28 cellular contexts compared by ENCODE assay signal in genomic region chr14:33782923-33783322, GRCh38.
DNase-seq lines count a peak whose midpoint lies in the region; ATAC-seq, FAIRE-seq and TF ChIP-seq lines count a peak whose summit lies in the region.
"Had no signal": no experiment of that assay in that cellular context is flagged by ENCODE, and none has a peak within 500 bp of the region (broad histone marks: within the 10 kb centered on the region; RNA-seq: fewer than 3 reads in every experiment).

No MANE protein-coding gene starts in this region.

- POLR2A ChIA-PET in H1 (lab: Charles Lee; ENCODE audit: partially characterized antibody): interaction anchor here (0.6 to 1.4 kb wide), 2 partner anchors 17 to 164 kb away, joined by 3 to 4 read pairs; no protein-coding TSS in a partner anchor

- no peak for TF ChIP-seq CTCF in H1 (IDR thresholded peaks at IDR 0.05; ENCODE audit: control extremely low read depth in 1 of 3, insufficient read depth in 1 of 3, low read depth in 1 of 3, low read length in 3 of 3)
- no peak for TF ChIP-seq CTCF in type B pancreatic cell (conservative IDR thresholded peaks at IDR 0.05)
- TF ChIP-seq CTCF in upper lobe of left lung (IDR thresholded peaks at IDR 0.05): no peak

- H4K8ac ChIP-seq in H1 (ENCODE audit: extremely low read depth, insufficient read depth, low read length): no peak overlapping the region

- no peak overlapping the region for H2AK5ac ChIP-seq in H1 (ENCODE audit: low read depth, low read length)

- H3K36me3 ChIP-seq in H1 (ENCODE audit: control insufficient read depth in 2 of 4, insufficient read depth in 4 of 4, low read length in 3 of 4) (no peaks in the 10 kb centered on the region), upper lobe of left lung (no peaks in the 10 kb centered on the region), aorta (ENCODE audit: control insufficient read depth in 1 of 2, insufficient read depth in 2 of 2, low read length in 1 of 2) (no peaks in the 10 kb centered on the region)
- H3K36me3 ChIP-seq: gastrocnemius medialis, Peyer's patch, thyroid gland had no signal

- H3K4me1 Mint-ChIP-seq in activated CD4-positive, alpha-beta T cell treated with anti-CD3 and anti-CD28 coated beads, Interleukin-2, amount 10 ng/mL, durations not matched to agents 24 days and 14 days: no peaks in the 10 kb centered on the region
- peaks cover 41% of the 10 kb centered on the region for H3K4me1 Mint-ChIP-seq in type B pancreatic cell (ENCODE audit: unreplicated experiment)

- H3K27me3 Mint-ChIP-seq in activated CD4-positive, alpha-beta T cell treated with anti-CD3 and anti-CD28 coated beads, Interleukin-2, amount 10 ng/mL, durations not matched to agents 24 days and 14 days: peaks cover 15% of the 10 kb centered on the region
- H3K27me3 Mint-ChIP-seq in type B pancreatic cell: peaks cover 42% of the 10 kb centered on the region

- no peak for FAIRE-seq in H1 (lab: Jason Lieb, UNC)
- FAIRE-seq: A549, GM19239, K562 had no signal

- no peak overlapping the region for H3K18ac ChIP-seq in H1 (ENCODE audit: extremely low read depth, low read length)

- H3K27me3 ChIP-seq in H1 (replicated peaks in 1 of 4; ENCODE audit: control insufficient read depth in 3 of 4, extremely low read depth in 1 of 4, insufficient read depth in 3 of 4, low read length in 3 of 4) (no peaks in the 10 kb centered on the region), upper lobe of left lung (no peaks in the 10 kb centered on the region), aorta (ENCODE audit: control insufficient read depth in 1 of 2, insufficient read depth in 2 of 2, low read length in 1 of 2) (no peaks in the 10 kb centered on the region)
- H3K27me3 ChIP-seq: gastrocnemius medialis, Peyer's patch, thyroid gland had no signal

- H3K9me3 Mint-ChIP-seq in activated CD4-positive, alpha-beta T cell treated with anti-CD3 and anti-CD28 coated beads, Interleukin-2, amount 10 ng/mL, durations not matched to agents 24 days and 14 days: no peaks in the 10 kb centered on the region
- no peaks in the 10 kb centered on the region for H3K9me3 Mint-ChIP-seq in type B pancreatic cell
- H3K9me3 Mint-ChIP-seq: activated CD8-positive, alpha-beta T cell treated with anti-CD3 and anti-CD28 coated beads for 36 hours; activated T-helper 1 cell treated with anti-CD3 and anti-CD28 coated beads, Interleukin-12 subunit alpha, Interleukin-12 subunit beta, Interleukin-2, Interleukin-4 antibody, amounts not matched to agents 30 ng/mL and 10 ng/mL and 1 ng/mL, durations not matched to agents 14 hours and 24 hours and 36 hours; CD4-positive, alpha-beta T cell had no signal

- H3K79me1 ChIP-seq in H1 (ENCODE audit: low read depth, low read length): no peaks in the 10 kb centered on the region

- no peak overlapping the region for H2BK15ac ChIP-seq in H1 (ENCODE audit: low read length)

- intact Hi-C loops in activated CD4-positive, alpha-beta T cell treated with anti-CD3 and anti-CD28 coated beads, Interleukin-2, amount 10 ng/mL, durations not matched to agents 24 days and 14 days (cut with micrococcal nuclease): no loop called here
- intact Hi-C loops in aorta (cut with DNase I): no loop called here

- H3K9me3 ChIP-seq in H1 (ENCODE audit: insufficient read depth in 2 of 2, low read depth in 1 of 2, low read length in 1 of 2) (no peaks in the 10 kb centered on the region), upper lobe of left lung (no peaks in the 10 kb centered on the region), aorta (ENCODE audit: control insufficient read depth, low read length) (no peaks in the 10 kb centered on the region)
- H3K9me3 ChIP-seq: A549, gastrocnemius medialis, Peyer's patch, thyroid gland had no signal

- TF ChIP-seq EP300 in H1 (IDR thresholded peaks at IDR 0.05; ENCODE audit: borderline replicate concordance in 1 of 2, low read depth in 2 of 2, low read length in 2 of 2): no peak
- no peak for TF ChIP-seq EP300 in upper lobe of left lung (IDR thresholded peaks at IDR 0.05)

- H3K4me1 ChIP-seq in H1 (replicated peaks in 1 of 4; ENCODE audit: control insufficient read depth in 3 of 4, insufficient read depth in 4 of 4, low read length in 3 of 4) (no peaks in the 10 kb centered on the region), upper lobe of left lung (peaks cover 0 to 5% (median 1%) of the 10 kb centered on the region in 4 donors), aorta (ENCODE audit: control insufficient read depth in 1 of 2, insufficient read depth in 2 of 2, low read length in 2 of 2) (no peaks in the 10 kb centered on the region)
- H3K4me1 ChIP-seq: A549, gastrocnemius medialis, Peyer's patch, thyroid gland had no signal

- no peak overlapping the region for H2AFZ ChIP-seq in H1 (ENCODE audit: low read length)

- H3K56ac ChIP-seq in H1 (replicated peaks; ENCODE audit: insufficient read length, low read depth, low read length): no peak overlapping the region

- no peak overlapping the region for H3K9ac ChIP-seq in H1 (replicated peaks in 1 of 4; ENCODE audit: extremely low read depth in 1 of 4, low read depth in 3 of 4, low read length in 3 of 4)

- H3K23me2 ChIP-seq in H1 (ENCODE audit: low read depth, low read length): no peaks in the 10 kb centered on the region

- H3K14ac ChIP-seq in H1 (ENCODE audit: insufficient read length): no peak overlapping the region

- no peaks in the 10 kb centered on the region for H4K20me1 ChIP-seq in H1 (replicated peaks in 1 of 2; ENCODE audit: control insufficient read depth in 1 of 2, insufficient read depth in 2 of 2, low read length in 2 of 2)

- CTCF ChIA-PET in H1 (lab: Charles Lee; ENCODE audit: partially characterized antibody): interaction anchor here (0.6 to 2.8 kb wide), 6 partner anchors 10 to 542 kb away, joined by 3 to 17 read pairs (median 6); no protein-coding TSS in a partner anchor

- H3K4me3 Mint-ChIP-seq in activated CD4-positive, alpha-beta T cell treated with anti-CD3 and anti-CD28 coated beads, Interleukin-2, amount 10 ng/mL, durations not matched to agents 24 days and 14 days: no peak overlapping the region
- H3K4me3 Mint-ChIP-seq in type B pancreatic cell: peak overlapping the region; percentile 21
- H3K4me3 Mint-ChIP-seq: activated CD8-positive, alpha-beta T cell treated with anti-CD3 and anti-CD28 coated beads for 36 hours; activated T-helper 1 cell treated with anti-CD3 and anti-CD28 coated beads, Interleukin-12 subunit alpha, Interleukin-12 subunit beta, Interleukin-2, Interleukin-4 antibody, amounts not matched to agents 30 ng/mL and 10 ng/mL and 1 ng/mL, durations not matched to agents 14 hours and 24 hours and 36 hours; CD4-positive, alpha-beta T cell had no signal

- WGBS in H1 (ENCODE audit: extremely low coverage in 1 of 2, insufficient coverage in 1 of 2, insufficient read length in 1 of 2, insufficient replicate concordance in 2 of 2, low coverage in 1 of 2, low lambda C conversion rate in 2 of 2, missing lambda C conversion rate in 1 of 2), 2 experiments: 84% methylated on average over 6 of the region's 6 CpGs; no CpG with 5 or more reads in 1 of the 2 experiments
- 89 to 90% methylated on average over 6 of the region's 6 CpGs for WGBS in upper lobe of left lung, 2 donors
- 89 to 95% methylated on average over 6 of the region's 6 CpGs for WGBS in aorta, 2 donors

- no peak for ATAC-seq in upper lobe of left lung (ENCODE audit: low FRiP score in 2 of 2)
- no peak for ATAC-seq in aorta (ENCODE audit: low FRiP score)
- ATAC-seq: A549; activated CD8-positive, alpha-beta T cell treated with anti-CD3 and anti-CD28 coated beads for 36 hours; gastrocnemius medialis; K562; sciatic nerve had no signal

- H2BK120ac ChIP-seq in H1 (replicated peaks; ENCODE audit: low read depth, low read length): no peak overlapping the region

- H3K27ac ChIP-seq in H1 (ENCODE audit: low read depth, low read length) (no peak overlapping the region), upper lobe of left lung (no peak overlapping the region), aorta (ENCODE audit: low read depth in 1 of 2, low read length in 2 of 2) (no peak overlapping the region)
- H3K27ac ChIP-seq: A549, gastrocnemius medialis, Peyer's patch, thyroid gland had no signal

- H4K5ac ChIP-seq in H1 (ENCODE audit: insufficient read length, low read depth, low read length): no peak overlapping the region

- H2BK20ac ChIP-seq in H1 (ENCODE audit: low read length): no peak overlapping the region

- H3K36me3 Mint-ChIP-seq in activated CD4-positive, alpha-beta T cell treated with anti-CD3 and anti-CD28 coated beads, Interleukin-2, amount 10 ng/mL, durations not matched to agents 24 days and 14 days (ENCODE audit: low read depth): no peaks in the 10 kb centered on the region
- H3K36me3 Mint-ChIP-seq in type B pancreatic cell: peaks cover 3% of the 10 kb centered on the region

- TF ChIP-seq RAD21 in H1 (IDR thresholded peaks at IDR 0.05 in 1 of 2, conservative IDR thresholded peaks at IDR 0.05 in 1 of 2; ENCODE audit: low read depth in 2 of 2, low read length in 2 of 2): no peak

- no peak overlapping the region for H3K23ac ChIP-seq in H1 (ENCODE audit: insufficient read length)

- no peaks in the 10 kb centered on the region for H3K79me2 ChIP-seq in H1 (ENCODE audit: control insufficient read depth in 1 of 2, insufficient read depth in 2 of 2, low read length in 2 of 2)

- H3K4ac ChIP-seq in H1 (replicated peaks; ENCODE audit: insufficient read length, low read depth, low read length): no peak overlapping the region

- H3K4me3 ChIP-seq in H1 (ENCODE audit: extremely low read depth in 1 of 4, insufficient read depth in 2 of 4, low read depth in 3 of 4, low read length in 4 of 4) (no peak overlapping the region), upper lobe of left lung (no peak overlapping the region), aorta (ENCODE audit: low read length in 2 of 2) (no peak overlapping the region)
- H3K4me3 ChIP-seq: A549, gastrocnemius medialis, K562, Peyer's patch, thyroid gland had no signal

- no peak for TF ChIP-seq POLR2A in H1 (IDR thresholded peaks at IDR 0.05; ENCODE audit: control extremely low read depth in 1 of 2, low read depth in 2 of 2, low read length in 2 of 2)
- TF ChIP-seq POLR2A in upper lobe of left lung (IDR thresholded peaks at IDR 0.05): no peak

- H4K91ac ChIP-seq in H1 (replicated peaks; ENCODE audit: insufficient read length, low read length): no peak overlapping the region

- H3K27ac Mint-ChIP-seq in activated CD4-positive, alpha-beta T cell treated with anti-CD3 and anti-CD28 coated beads, Interleukin-2, amount 10 ng/mL, durations not matched to agents 24 days and 14 days: no peak overlapping the region
- H3K27ac Mint-ChIP-seq in type B pancreatic cell: no peak overlapping the region
- H3K27ac Mint-ChIP-seq: activated CD8-positive, alpha-beta T cell treated with anti-CD3 and anti-CD28 coated beads for 36 hours; activated T-helper 1 cell treated with anti-CD3 and anti-CD28 coated beads, Interleukin-12 subunit alpha, Interleukin-12 subunit beta, Interleukin-2, Interleukin-4 antibody, amounts not matched to agents 30 ng/mL and 10 ng/mL and 1 ng/mL, durations not matched to agents 14 hours and 24 hours and 36 hours; CD4-positive, alpha-beta T cell had no signal

- no peak overlapping the region for H2BK5ac ChIP-seq in H1 (ENCODE audit: low read depth, low read length)

- H3K4me2 ChIP-seq in H1 (ENCODE audit: insufficient read depth in 1 of 2, low read depth in 2 of 2, low read length in 2 of 2): no peak overlapping the region
- H3K4me2 ChIP-seq: A549 had no signal

- peak; percentile 45 for DNase-seq in activated CD4-positive, alpha-beta T cell treated with anti-CD3 and anti-CD28 coated beads, Interleukin-2, amount 10 ng/mL, durations not matched to agents 24 days and 14 days
- DNase-seq in activated CD4-positive, alpha-beta T cell treated with anti-CD3 and anti-CD28 coated beads for 48 hours: no peak
- DNase-seq in NCI-H2227 (lab: John Stamatoyannopoulos, UW; ENCODE audit: unreplicated experiment) (peak; percentile 62), H1 (ENCODE audit: low read depth in 1 of 2, low spot score in 2 of 2) (no peak), type B pancreatic cell (ENCODE audit: extremely low spot score, unreplicated experiment) (no peak), upper lobe of left lung (no peak), medulla oblongata (ENCODE audit: extremely low spot score) (no peak), aorta (no peak)
- DNase-seq: activated CD4-positive, CD25-positive, alpha-beta regulatory T cell treated with anti-CD3 and anti-CD28 coated beads, Interleukin-2, amount 50 U/mL, for 72 hours; activated CD8-positive, alpha-beta memory T cell treated with anti-CD3 and anti-CD28 coated beads, Interleukin-2, amount 50 U/mL, for 48 hours; activated CD8-positive, alpha-beta T cell treated with anti-CD3 and anti-CD28 coated beads for 36 hours; activated naive CD4-positive, alpha-beta T cell treated with Interleukin-2 at 50 U/mL for 16 hours; AML-193; CD4-positive, alpha-beta T cell; EL; gastrocnemius medialis; NCI-H1048; NCI-H2029 treated with DMSO at 0.1 percent for 48 hours; Peyer's patch; SHP77 treated with DMSO at 0.1 percent for 48 hours; stimulated activated CD4-positive, alpha-beta T cell treated with anti-CD3 and anti-CD28 coated beads, Interleukin-12 subunit alpha, Interleukin-12 subunit beta, amount 100 ng/mL, for 4 hours; stimulated activated CD4-positive, alpha-beta T cell treated with anti-CD3 and anti-CD28 coated beads, Interleukin-4, amount 100 ng/mL, for 1 hour; thyroid gland had no signal

- H2BK12ac ChIP-seq in H1 (ENCODE audit: low read depth, low read length): no peak overlapping the region

Comparison
In these comparisons a context has a peak if more than half of its experiments do, and no peak if none do; other contexts are left out.
1. DNase-seq: peak in activated CD4-positive, alpha-beta T cell treated with anti-CD3 and anti-CD28 coated beads, Interleukin-2, amount 10 ng/mL, durations not matched to agents 24 days and 14 days (single experiment) and NCI-H2227 (single experiment); none in activated CD4-positive, alpha-beta T cell treated with anti-CD3 and anti-CD28 coated beads for 48 hours (single experiment), H1 (0 of 2), type B pancreatic cell (single experiment), upper lobe of left lung (0 of 2), medulla oblongata (single experiment) and aorta (0 of 2).